In the genomic region with DNA sequence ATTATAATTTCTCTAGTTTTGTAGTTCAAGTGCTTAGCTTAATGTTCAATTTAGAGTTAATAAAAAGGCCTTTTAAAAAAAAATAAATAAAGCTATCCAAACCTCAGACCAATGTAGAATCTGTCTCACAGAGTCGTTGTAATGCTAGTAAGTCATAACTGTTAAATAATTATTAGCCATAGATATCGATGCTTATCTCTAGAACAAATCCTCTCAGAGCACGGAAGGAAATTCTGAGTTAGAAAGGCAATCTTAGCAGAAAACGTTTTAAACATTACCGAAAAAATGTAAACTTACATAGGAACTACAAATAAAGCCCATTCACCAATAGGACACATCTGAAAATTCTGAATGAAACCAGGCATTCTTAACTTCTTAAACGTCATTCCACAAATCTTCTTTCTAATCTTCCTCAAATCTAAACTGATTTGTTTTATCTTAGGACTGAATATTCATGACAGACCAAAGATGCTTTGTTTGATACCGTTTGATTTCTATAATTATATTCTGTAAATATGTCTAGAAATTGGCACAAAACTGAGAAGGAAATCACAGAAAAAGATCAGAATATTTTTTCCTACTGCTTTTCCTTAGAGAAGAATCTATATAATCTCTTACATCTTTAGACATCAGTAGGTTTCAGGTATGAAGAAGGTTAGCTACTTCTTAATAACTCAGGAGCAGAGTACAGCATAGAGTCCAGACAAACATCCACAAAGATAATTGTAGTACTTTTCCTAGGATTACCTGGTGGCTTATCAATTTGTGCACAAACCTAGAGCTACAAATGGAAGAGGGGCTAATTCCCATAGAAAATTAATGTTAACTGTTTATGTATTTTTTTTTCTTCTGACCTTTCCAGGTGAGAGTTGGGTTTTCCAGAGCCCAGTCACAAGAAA, we compare ENCODE assay signal across 16 cellular contexts.
DNase-seq lines count a peak whose midpoint lies in the region; ATAC-seq and TF ChIP-seq lines count a peak whose summit lies in the region.
"Had no signal": no experiment of that assay in that cellular context is flagged by ENCODE, and none has a peak within 500 bp of the region (broad histone marks: within the 10 kb centered on the region; RNA-seq: fewer than 3 reads in every experiment).

No MANE protein-coding gene starts in this region.

- H3K27me3 ChIP-seq in GM23338 (ENCODE audit: insufficient read depth) (no peaks in the 10 kb centered on the region), PC-3 (ENCODE audit: low read length) (no peaks in the 10 kb centered on the region), smooth muscle cell (ENCODE audit: low read depth) (no peaks in the 10 kb centered on the region)

- H3K36me3 ChIP-seq in GM23338 (ENCODE audit: insufficient read depth) (no peaks in the 10 kb centered on the region), PC-3 (ENCODE audit: low read depth, low read length) (no peaks in the 10 kb centered on the region), smooth muscle cell (ENCODE audit: low read depth) (no peaks in the 10 kb centered on the region)

- no peaks in the 10 kb centered on the region for H3F3A ChIP-seq in GM23338 (replicated peaks; ENCODE audit: low read depth)
- peaks cover 5% of the 10 kb centered on the region for H3F3A ChIP-seq in PC-3 (ENCODE audit: low read length, unreplicated experiment)
- H3F3A ChIP-seq in smooth muscle cell (ENCODE audit: low read depth), result no peaks in the 10 kb centered on the region

- H3K4me3 ChIP-seq in GM23338, result no peak overlapping the region
- H3K4me3 ChIP-seq in PC-3 (ENCODE audit: low read length), result peak overlapping the region; percentile 29
- H3K4me3 ChIP-seq in smooth muscle cell, result peak overlapping the region; percentile 12
- H3K4me3 ChIP-seq: GM23248 had no signal

- H3K27ac ChIP-seq in GM23338 (ENCODE audit: low read depth), result no peak overlapping the region
- peak overlapping the region; percentile 99 for H3K27ac ChIP-seq in PC-3 (ENCODE audit: low read length)
- H3K27ac ChIP-seq in smooth muscle cell (ENCODE audit: low read depth), result peak overlapping the region; percentile 50
- H3K27ac ChIP-seq: C4-2B, GM23248 had no signal

- WGBS in smooth muscle cell (ENCODE audit: low lambda C conversion rate), result 85% methylated on average over 7 of the region's 7 CpGs

- TSS peak; percentile 68 for BruUV-seq in PC-3 (replicated peaks; lab: Mats Ljungman, UMichigan)

- H3K4me1 Mint-ChIP-seq in GM23338, result peaks cover 17% of the 10 kb centered on the region
- no peaks in the 10 kb centered on the region for H3K4me1 Mint-ChIP-seq in natural killer cell treated with Interleukin-12 subunit alpha and Interleukin-12 subunit beta and Interleukin-15 and Interleukin-18, amount 100 ng/mL, for 72 hours (ENCODE audit: low read depth in 2 of 2)

- no peaks in the 10 kb centered on the region for H3K9me3 Mint-ChIP-seq in GM23338
- H3K9me3 Mint-ChIP-seq in natural killer cell treated with Interleukin-12 subunit alpha and Interleukin-12 subunit beta and Interleukin-15 and Interleukin-18, amount 100 ng/mL, for 72 hours, result no peaks in the 10 kb centered on the region
- H3K9me3 Mint-ChIP-seq: T-helper 2 cell treated with Interferon-gamma antibody and Interleukin-4, amounts not matched to agents 5 μg/mL and 100 μg/mL, for 36 hours had no signal

- H3K4me3 Mint-ChIP-seq in GM23338, result no peak overlapping the region
- H3K4me3 Mint-ChIP-seq in natural killer cell treated with Interleukin-12 subunit alpha and Interleukin-12 subunit beta and Interleukin-15 and Interleukin-18, amount 100 ng/mL, for 72 hours, result no peak overlapping the region
- H3K4me3 Mint-ChIP-seq: T-helper 2 cell treated with Interferon-gamma antibody and Interleukin-4, amounts not matched to agents 5 μg/mL and 100 μg/mL, for 36 hours had no signal

- H3K36me3 Mint-ChIP-seq in GM23338 (ENCODE audit: low read depth), result no peaks in the 10 kb centered on the region
- no peaks in the 10 kb centered on the region for H3K36me3 Mint-ChIP-seq in natural killer cell treated with Interleukin-12 subunit alpha and Interleukin-12 subunit beta and Interleukin-15 and Interleukin-18, amount 100 ng/mL, for 72 hours

- no peak overlapping the region for H3K27ac Mint-ChIP-seq in GM23338
- H3K27ac Mint-ChIP-seq in natural killer cell treated with Interleukin-12 subunit alpha and Interleukin-12 subunit beta and Interleukin-15 and Interleukin-18, amount 100 ng/mL, for 72 hours, result no peak overlapping the region

- POLR2A ChIA-PET in PC-3 (lab: Charles Lee; ENCODE audit: unreplicated experiment), result no interaction called here

- H3K9me2 ChIP-seq in GM23338 (ENCODE audit: insufficient read depth) (peaks cover 4% of the 10 kb centered on the region; the same call in 1 of the 2 replicates), PC-3 (replicated peaks; ENCODE audit: low read length) (no peaks in the 10 kb centered on the region)

- CTCF ChIA-PET in PC-3 (lab: Charles Lee), result interaction anchor here (0.6 kb wide), 2 partner anchors 26 to 279 kb away, joined by 4 to 5 read pairs; no protein-coding TSS in a partner anchor

- H3K4me2 ChIP-seq in GM23338, result no peak overlapping the region
- H3K4me2 ChIP-seq in PC-3 (ENCODE audit: low read length), result peak overlapping the region; percentile 55
- H3K4me2 ChIP-seq in smooth muscle cell, result no peak overlapping the region

- no peaks in the 10 kb centered on the region for H3K27me3 Mint-ChIP-seq in GM23338 (ENCODE audit: insufficient read depth, low read depth, poor library complexity)
- peaks cover 0 to 7% of the 10 kb centered on the region in 2 donors for H3K27me3 Mint-ChIP-seq in natural killer cell treated with Interleukin-12 subunit alpha and Interleukin-12 subunit beta and Interleukin-15 and Interleukin-18, amount 100 ng/mL, for 72 hours

- TF ChIP-seq CTCF in GM23338 (conservative IDR thresholded peaks at IDR 0.05; ENCODE audit: low read depth in 2 of 2) (no peak), PC-3 (conservative IDR thresholded peaks at IDR 0.05; ENCODE audit: low read depth, low read length) (no peak), smooth muscle cell (IDR thresholded peaks at IDR 0.05; ENCODE audit: borderline replicate concordance, insufficient read depth, poor library complexity, severe bottlenecking) (no peak)

- no peak for ATAC-seq in GM23338
- no peak for ATAC-seq in PC-3
- ATAC-seq in natural killer cell treated with Interleukin-12 subunit alpha and Interleukin-12 subunit beta and Interleukin-15 and Interleukin-18, amount 100 ng/mL, for 72 hours, result no peak
- no peak for ATAC-seq in GM21367 (IDR thresholded peaks at IDR 0.05; ENCODE audit: unreplicated experiment)
- ATAC-seq: Right ventricle myocardium inferior had no signal

- H3K4me1 ChIP-seq in GM23338 (ENCODE audit: insufficient read depth) (peaks cover 12% of the 10 kb centered on the region; the same call in 1 of the 2 replicates), PC-3 (ENCODE audit: insufficient read depth, low read length) (peaks cover 61% of the 10 kb centered on the region), smooth muscle cell (ENCODE audit: low read depth) (no peaks in the 10 kb centered on the region)

- H4K20me1 ChIP-seq in GM23338 (replicated peaks; ENCODE audit: insufficient read depth), result no peaks in the 10 kb centered on the region
- H4K20me1 ChIP-seq in PC-3 (ENCODE audit: low read length), result no peaks in the 10 kb centered on the region
- H4K20me1 ChIP-seq in smooth muscle cell (ENCODE audit: low read depth), result no peaks in the 10 kb centered on the region

- H3K9ac ChIP-seq in PC-3 (ENCODE audit: low read length), result peak overlapping the region; percentile 91
- H3K9ac ChIP-seq in smooth muscle cell (ENCODE audit: low read depth), result no peak overlapping the region
- H3K9ac ChIP-seq: GM23248 had no signal

- H2AFZ ChIP-seq in GM23338, result 0 out of 2 replicates have a peak overlapping the region, but pooled peaks have one; percentile 38
- no peak overlapping the region for H2AFZ ChIP-seq in PC-3 (ENCODE audit: low read length)
- no peak overlapping the region for H2AFZ ChIP-seq in smooth muscle cell (ENCODE audit: low read depth)
- H2AFZ ChIP-seq: GM23248 had no signal

- DNase-seq in GM23338 (ENCODE audit: low spot score), result no peak
- DNase-seq in PC-3, result no peak
- peak; percentile 29 for DNase-seq in glomerular visceral epithelial cell (ENCODE audit: extremely low spot score)
- DNase-seq in smooth muscle cell (lab: John Stamatoyannopoulos, UW; ENCODE audit: unreplicated experiment), result no peak
- DNase-seq in natural killer cell treated with Interleukin-12 subunit alpha and Interleukin-12 subunit beta and Interleukin-15 and Interleukin-18, amount 100 ng/mL, for 72 hours (ENCODE audit: low spot score), result no peak
- no peak for DNase-seq in NCI-H446 (lab: John Stamatoyannopoulos, UW)
- DNase-seq: DMS153, GM23248, NCI-H1105 treated with DMSO at 0.1 percent for 48 hours, NCI-H1694 treated with DMSO at 0.1 percent for 48 hours, NCI-H2107, NCI-H446 treated with DMSO at 0.1 percent for 48 hours had no signal

- intact Hi-C loops in PC-3 (cut with micrococcal nuclease), result no loop called here

- H3K9me3 ChIP-seq in PC-3 (ENCODE audit: low read length) (no peaks in the 10 kb centered on the region), smooth muscle cell (replicated peaks; ENCODE audit: low read depth) (no peaks in the 10 kb centered on the region)

- no peaks in the 10 kb centered on the region for H3K79me2 ChIP-seq in GM23338 (replicated peaks; ENCODE audit: insufficient read depth)
- peaks cover 16% of the 10 kb centered on the region for H3K79me2 ChIP-seq in PC-3 (ENCODE audit: low read length)
- no peaks in the 10 kb centered on the region for H3K79me2 ChIP-seq in smooth muscle cell (ENCODE audit: low read depth)

TF ChIP-seq in GM23338, 12 proteins besides CTCF, POLR2A, EP300 and RAD21 (continues in another document):
- no peak for TF ChIP-seq POLR2AphosphoS5 (IDR thresholded peaks at IDR 0.05; ENCODE audit: low read depth)
